Comparison of ENCODE assay signal across 1 cellular context in genomic region chr6:31660998-31661866, GRCh38.
TF ChIP-seq lines count a peak whose summit lies in the region.

No MANE protein-coding gene starts in this region.

TF ChIP-seq in SK-N-SH treated with all-trans-retinoic acid at 6 μM for 48 hours, 23 proteins besides CTCF, POLR2A, EP300 and RAD21 (continued from another document):
- TF ChIP-seq PATZ1 (CRISPR knock-in tag; IDR thresholded peaks at IDR 0.05; ENCODE audit: borderline replicate concordance) (no peak), CREB5 (CRISPR knock-in tag; IDR thresholded peaks at IDR 0.05; ENCODE audit: low read depth) (no peak), GLIS3 (CRISPR knock-in tag; IDR thresholded peaks at IDR 0.05) (no peak), ZC3H10 (CRISPR knock-in tag; IDR thresholded peaks at IDR 0.05) (no peak), ZNF70 (CRISPR knock-in tag; IDR thresholded peaks at IDR 0.05) (no peak), CSDC2 (CRISPR knock-in tag; IDR thresholded peaks at IDR 0.05) (no peak)
